Comparison of ENCODE assay signal across 21 cellular contexts in genomic region chr12:23847857-23848256, GRCh38.
"Had no signal": no experiment of that assay in that cellular context is flagged by ENCODE, and none has a peak within 500 bp of the region (broad histone marks: within the 10 kb centered on the region; RNA-seq: fewer than 3 reads in every experiment).

No MANE protein-coding gene starts in this region.

- H3K4me3 ChIP-seq: colonic mucosa, gastrocnemius medialis, left ventricle myocardium inferior, right atrium auricular region, smooth muscle cell, testis, tibial nerve, upper lobe of right lung, vagina had no signal

- DNase-seq: colonic mucosa; dermis blood vessel endothelial cell; endodermal cell; gastrocnemius medialis; kidney; left cardiac atrium; left ventricle myocardium inferior; mesendoderm; naive B cell; nephron progenitor cell; posterior cingulate gyrus; stimulated activated CD4-positive, alpha-beta T cell treated with anti-CD3 and anti-CD28 coated beads, Interleukin-2, amount 100 ng/mL, for 48 hours; stimulated activated CD8-positive, alpha-beta memory T cell treated with anti-CD3 and anti-CD28 coated beads, Interleukin-4, amount 100 ng/mL, for 48 hours; testis; upper lobe of right lung had no signal

- ATAC-seq: gastrocnemius medialis; left cardiac atrium; stimulated activated effector memory CD8-positive, alpha-beta T cell treated with anti-CD3 and anti-CD28 coated beads, Interleukin-12 subunit alpha, Interleukin-12 subunit beta, amount 100 ng/mL, for 72 hours; upper lobe of right lung had no signal

- H3K27me3 ChIP-seq: colonic mucosa, gastrocnemius medialis, neutrophil, right atrium auricular region, testis, tibial nerve, upper lobe of right lung, vagina had no signal

- H3K4me2 ChIP-seq: smooth muscle cell had no signal

- H3K36me3 ChIP-seq: colonic mucosa, gastrocnemius medialis, left ventricle myocardium inferior, neutrophil, right atrium auricular region, upper lobe of right lung, vagina had no signal

- H3K4me1 ChIP-seq: colonic mucosa, gastrocnemius medialis, left ventricle myocardium inferior, right atrium auricular region, testis, upper lobe of right lung, vagina had no signal

- H3K27ac ChIP-seq: colonic mucosa, gastrocnemius medialis, left ventricle myocardium inferior, neutrophil, right atrium auricular region, testis, tibial nerve, upper lobe of right lung, vagina had no signal

- H3K9me3 ChIP-seq: colonic mucosa, gastrocnemius medialis, left ventricle myocardium inferior, neutrophil, right atrium auricular region, testis, tibial nerve, upper lobe of right lung, vagina had no signal
